Comparison of ENCODE assay signal across 9 cellular contexts in the genomic region with DNA sequence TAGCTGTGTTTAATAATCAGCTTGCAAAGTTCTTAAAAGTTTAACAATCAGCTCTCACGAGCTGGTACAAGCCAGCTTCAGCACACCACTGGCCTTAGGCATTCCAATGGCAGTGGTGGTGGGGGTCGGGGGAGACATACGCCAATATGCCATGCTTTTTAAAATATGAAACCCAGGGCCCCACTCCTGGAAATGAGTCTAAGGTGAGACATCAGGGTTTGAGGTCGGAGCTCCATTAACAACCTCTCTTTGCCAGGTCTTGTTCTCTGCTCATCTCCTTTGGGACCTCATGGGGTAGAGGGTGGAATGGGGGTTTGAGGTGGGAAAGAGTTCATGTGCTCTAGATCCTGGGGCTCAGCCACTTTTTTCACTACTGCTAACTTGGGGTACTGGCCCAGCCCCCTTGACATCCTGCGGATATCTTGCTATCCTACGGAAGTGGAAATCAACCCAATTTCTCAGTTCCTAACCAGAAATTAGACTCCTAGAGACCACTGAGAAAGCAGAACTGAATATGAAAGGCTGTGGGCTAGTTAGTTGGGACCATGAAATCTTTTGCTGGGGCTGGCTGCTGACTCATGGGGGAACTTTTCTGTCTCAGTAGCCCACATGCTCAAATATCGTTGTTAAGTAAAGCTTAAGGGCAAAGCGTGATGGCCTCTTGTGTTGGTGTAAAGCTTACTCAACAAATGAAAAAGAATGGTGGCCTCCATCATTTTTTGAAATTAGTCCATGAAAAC.
DNase-seq lines count a peak whose midpoint lies in the region; ATAC-seq and FAIRE-seq lines count a peak whose summit lies in the region.
"Had no signal": no experiment of that assay in that cellular context is flagged by ENCODE, and none has a peak within 500 bp of the region (broad histone marks: within the 10 kb centered on the region; RNA-seq: fewer than 3 reads in every experiment).

No MANE protein-coding gene starts in this region.

- H3K9me3 Mint-ChIP-seq in activated naive CD8-positive, alpha-beta T cell treated with anti-CD3 and anti-CD28 coated beads, Interleukin-2, amount 50 U/mL, for 24 hours: no peaks in the 10 kb centered on the region
- H3K9me3 Mint-ChIP-seq: nephron had no signal

- peak overlapping the region; percentile 9 for H3K4me3 Mint-ChIP-seq in activated naive CD8-positive, alpha-beta T cell treated with anti-CD3 and anti-CD28 coated beads, Interleukin-2, amount 50 U/mL, for 24 hours
- H3K4me3 Mint-ChIP-seq: nephron had no signal

- H3K27me3 Mint-ChIP-seq in activated naive CD8-positive, alpha-beta T cell treated with anti-CD3 and anti-CD28 coated beads, Interleukin-2, amount 50 U/mL, for 24 hours: peaks cover 3% of the 10 kb centered on the region

- ATAC-seq in GM21360 (IDR thresholded peaks at IDR 0.05; ENCODE audit: unreplicated experiment) (peak; percentile 86), HG03520 (IDR thresholded peaks at IDR 0.05; ENCODE audit: unreplicated experiment) (peak; percentile 91)
- peak; percentile 91 for ATAC-seq in activated naive CD8-positive, alpha-beta T cell treated with anti-CD3 and anti-CD28 coated beads, Interleukin-2, amount 50 U/mL, for 24 hours

- DNase-seq in Daoy (ENCODE audit: low read depth) (peak; percentile 66), DMS79 (lab: John Stamatoyannopoulos, UW) (no peak), RCC 7860 (ENCODE audit: low spot score) (no peak), DMS114 treated with DMSO at 0.1 percent for 48 hours (lab: John Stamatoyannopoulos, UW; ENCODE audit: unreplicated experiment) (no peak), middle frontal gyrus (ENCODE audit: extremely low spot score, low spot score) (no peak)
- DNase-seq in activated naive CD8-positive, alpha-beta T cell treated with anti-CD3 and anti-CD28 coated beads, Interleukin-2, amount 50 U/mL, for 24 hours: peak; percentile 53

- FAIRE-seq in RCC 7860 (lab: Jason Lieb, UNC): no peak

- H3K4me1 Mint-ChIP-seq in activated naive CD8-positive, alpha-beta T cell treated with anti-CD3 and anti-CD28 coated beads, Interleukin-2, amount 50 U/mL, for 24 hours: peaks cover 71% of the 10 kb centered on the region

- H3K27ac Mint-ChIP-seq in activated naive CD8-positive, alpha-beta T cell treated with anti-CD3 and anti-CD28 coated beads, Interleukin-2, amount 50 U/mL, for 24 hours: peak overlapping the region; percentile 65

- H3K36me3 Mint-ChIP-seq in activated naive CD8-positive, alpha-beta T cell treated with anti-CD3 and anti-CD28 coated beads, Interleukin-2, amount 50 U/mL, for 24 hours (ENCODE audit: low read depth): no peaks in the 10 kb centered on the region

Comparison
In these comparisons a context has a peak if more than half of its experiments do, and no peak if none do; other contexts are left out.
1. DNase-seq: peak in Daoy (single experiment) and activated naive CD8-positive, alpha-beta T cell treated with anti-CD3 and anti-CD28 coated beads, Interleukin-2, amount 50 U/mL, for 24 hours (single experiment); none in DMS79 (single experiment), RCC 7860 (single experiment), DMS114 treated with DMSO at 0.1 percent for 48 hours (single experiment) and middle frontal gyrus (single experiment).
2. Peak in every context shown above with its lines, with median percentiles within 50 percentile points of each other: ATAC-seq.